Comparison of ENCODE assay signal across 30 cellular contexts in genomic region chrX:153864101-153864500, GRCh38. TPM values are rescaled to one million over a fixed set of nuclear protein-coding genes. Genes with fewer than 3 reads are reported as not detected.
"Had no signal": no experiment of that assay in that cellular context is flagged by ENCODE, and none has a peak within 500 bp of the region (broad histone marks: within the 10 kb centered on the region; RNA-seq: fewer than 3 reads in every experiment).

No MANE protein-coding gene starts in this region.

- ATAC-seq: activated CD4-positive, alpha-beta T cell treated with anti-CD3 and anti-CD28 coated beads for 36 hours; activated CD4-positive, CD25-positive, alpha-beta regulatory T cell treated with anti-CD3 and anti-CD28 coated beads, Interleukin-2, amount 50 U/mL, for 24 hours; activated naive CD4-positive, alpha-beta T cell treated with anti-CD3 and anti-CD28 coated beads, Interleukin-2, amount 50 U/mL, for 72 hours; body of pancreas; Panc1 had no signal

- H3K36me3 ChIP-seq: adrenal gland, breast epithelium, MG63, SJCRH30 had no signal

- H3K9me3 ChIP-seq: adrenal gland, body of pancreas, breast epithelium, MG63, SJCRH30 had no signal

- H3K27ac ChIP-seq: adrenal gland, body of pancreas, breast epithelium, SJCRH30, SK-N-MC had no signal

- H3K27me3 ChIP-seq: body of pancreas, MG63, SJCRH30 had no signal

- H3K4me3 ChIP-seq: adrenal gland, body of pancreas, breast epithelium, MG63, SJCRH30, SK-N-MC had no signal

- H3K4me1 ChIP-seq: adrenal gland, body of pancreas, breast epithelium, SJCRH30 had no signal

- DNase-seq: activated CD4-positive, alpha-beta memory T cell treated with anti-CD3 and anti-CD28 coated beads for 36 hours; activated CD4-positive, alpha-beta T cell treated with anti-CD3 and anti-CD28 coated beads for 36 hours; activated CD4-positive, alpha-beta T cell treated with anti-CD3 and anti-CD28 coated beads, Interleukin-2, amount 10 ng/mL, durations not matched to agents 7 days and 5 days; activated gamma-delta T cell treated with Interleukin-2 at 50 U/mL for 16 hours; activated naive CD4-positive, alpha-beta T cell treated with anti-CD3 and anti-CD28 coated beads for 36 hours; activated T-cell treated with anti-CD3 and anti-CD28 coated beads, Interleukin-2, amount 50 U/mL, for 24 hours; adrenal gland; body of pancreas; caudate nucleus; cerebellar nuclear complex; Kasumi-1; MG63; NCI-H1048; NCI-H1105 treated with DMSO at 0.1 percent for 48 hours; NCI-H1436; NCI-H1694; NCI-H1930; NCI-H2081 treated with DMSO at 0.1 percent for 48 hours; NCI-H226; NCI-H446 treated with DMSO at 0.1 percent for 48 hours; NCI-H524; SHP77; SJCRH30 had no signal

RNA-seq across cellular contexts. Expression of gene AVPR2, which starts 40.4 kb away (rescaled TPM):
- total RNA-seq: activated CD4-positive, alpha-beta memory T cell treated with anti-CD3 and anti-CD28 coated beads for 36 hours; activated CD4-positive, alpha-beta T cell treated with anti-CD3 and anti-CD28 coated beads for 36 hours; activated CD4-positive, alpha-beta T cell treated with anti-CD3 and anti-CD28 coated beads, Interleukin-2, amount 10 ng/mL, durations not matched to agents 7 days and 5 days; activated naive CD4-positive, alpha-beta T cell treated with anti-CD3 and anti-CD28 coated beads for 36 hours; activated naive CD4-positive, alpha-beta T cell treated with anti-CD3 and anti-CD28 coated beads, Interleukin-2, amount 50 U/mL, for 72 hours; astrocyte; RPMI7951; SJCRH30 had no signal
